In genomic region chr17:41772218-41772585, GRCh38 we compare ENCODE assay signal across 1 cellular context.
TF ChIP-seq lines count a peak whose summit lies in the region.

No MANE protein-coding gene starts in this region.

TF ChIP-seq in GM12878, 131 proteins besides CTCF, POLR2A, EP300 and RAD21 (continued from another document):
- no peak for TF ChIP-seq ATF2 (IDR thresholded peaks at IDR 0.05; ENCODE audit: low read length)
- no peak for TF ChIP-seq HDAC2 (IDR thresholded peaks at IDR 0.05)
- TF ChIP-seq RB1 (IDR thresholded peaks at IDR 0.05; ENCODE audit: borderline replicate concordance): no peak
- no peak for TF ChIP-seq TCF12 (IDR thresholded peaks at IDR 0.05; ENCODE audit: low read depth, low read length)
- no peak for TF ChIP-seq NRF1 (conservative IDR thresholded peaks at IDR 0.05; ENCODE audit: low read depth, low read length)
- no peak for TF ChIP-seq CREM (IDR thresholded peaks at IDR 0.05; ENCODE audit: low read depth)
- no peak for TF ChIP-seq MTA2 (IDR thresholded peaks at IDR 0.05; ENCODE audit: low read depth)
- no peak for TF ChIP-seq BCL11A (IDR thresholded peaks at IDR 0.05; ENCODE audit: low read depth, low read length)
